In genomic region chr16:85675528-85675927, GRCh38 we compare ENCODE assay signal across 8 cellular contexts. TPM values are rescaled to one million over a fixed set of nuclear protein-coding genes. Genes with fewer than 3 reads are reported as not detected.
A peak's percentile ranks its signal among the peaks of the same experiment; 100 is the strongest.
DNase-seq lines count a peak whose midpoint lies in the region; ATAC-seq and TF ChIP-seq lines count a peak whose summit lies in the region.

No MANE protein-coding gene starts in this region.

- H3K9me3 ChIP-seq in AG04450 (ENCODE audit: control insufficient read depth, insufficient read depth, low read length) (peaks cover 3% of the 10 kb centered on the region; the same call in 1 of the 2 replicates), RWPE2 (ENCODE audit: severe bottlenecking) (no peaks in the 10 kb centered on the region)

- POLR2A ChIA-PET in AG04450 (lab: Yijun Ruan, JAX), result no interaction called here

- CTCF ChIA-PET in AG04450 (lab: Charles Lee), result interaction anchor here (0.6 to 2.1 kb wide), 10 partner anchors 10 to 125 kb away, joined by 3 to 10 read pairs (median 5); no protein-coding TSS in a partner anchor

- ATAC-seq in RWPE2 (ENCODE audit: low read depth), result peak; percentile 57
- no peak for ATAC-seq in HG02678 (IDR thresholded peaks at IDR 0.05; ENCODE audit: unreplicated experiment)

- peaks cover 50% of the 10 kb centered on the region for H3K36me3 Mint-ChIP-seq in T-helper 2 cell treated with Interferon-gamma antibody and Interleukin-4, amounts not matched to agents 5 μg/mL and 100 μg/mL, for 36 hours (ENCODE audit: low read depth)

- peaks cover 19% of the 10 kb centered on the region for H3K4me1 Mint-ChIP-seq in T-helper 2 cell treated with Interferon-gamma antibody and Interleukin-4, amounts not matched to agents 5 μg/mL and 100 μg/mL, for 36 hours (ENCODE audit: low read depth)

- no peak overlapping the region for H3K4me3 ChIP-seq in AG04450 (ENCODE audit: low read depth, low read length)
- no peak overlapping the region for H3K4me3 ChIP-seq in RWPE2 (ENCODE audit: severe bottlenecking)

- H3K9me3 Mint-ChIP-seq in T-helper 2 cell treated with Interferon-gamma antibody and Interleukin-4, amounts not matched to agents 5 μg/mL and 100 μg/mL, for 36 hours, result no peaks in the 10 kb centered on the region

- DNase-seq in AG04450 (ENCODE audit: low read depth, low spot score), result no peak
- no peak for DNase-seq in RWPE2 (ENCODE audit: low spot score)
- DNase-seq in fibroblast of the conjunctiva (ENCODE audit: low read depth), result peak; percentile 43
- no peak for DNase-seq in T-helper 2 cell treated with Interferon-gamma antibody and Interleukin-4, amounts not matched to agents 5 μg/mL and 100 μg/mL, for 36 hours (ENCODE audit: low spot score)
- DNase-seq in NCI-H774 (lab: John Stamatoyannopoulos, UW), result no peak
- no peak for DNase-seq in NK-92 (lab: John Stamatoyannopoulos, UW; ENCODE audit: unreplicated experiment)

- H3K27ac Mint-ChIP-seq in T-helper 2 cell treated with Interferon-gamma antibody and Interleukin-4, amounts not matched to agents 5 μg/mL and 100 μg/mL, for 36 hours, result no peak overlapping the region

- no peaks in the 10 kb centered on the region for H3K4me1 ChIP-seq in RWPE2 (ENCODE audit: insufficient read depth, poor library complexity, severe bottlenecking)

- H3K36me3 ChIP-seq in RWPE2 (ENCODE audit: low read depth), result peaks cover 100% of the 10 kb centered on the region

- H3K27me3 Mint-ChIP-seq in T-helper 2 cell treated with Interferon-gamma antibody and Interleukin-4, amounts not matched to agents 5 μg/mL and 100 μg/mL, for 36 hours (ENCODE audit: low read depth), result no peaks in the 10 kb centered on the region

- H3K27me3 ChIP-seq in AG04450 (ENCODE audit: control insufficient read depth, insufficient read depth, low read length) (no peaks in the 10 kb centered on the region), RWPE2 (ENCODE audit: insufficient read depth, poor library complexity, severe bottlenecking) (no peaks in the 10 kb centered on the region)

- H3K4me3 Mint-ChIP-seq in T-helper 2 cell treated with Interferon-gamma antibody and Interleukin-4, amounts not matched to agents 5 μg/mL and 100 μg/mL, for 36 hours, result no peak overlapping the region

- H3K27ac ChIP-seq in AG04450 (ENCODE audit: low read depth, low read length) (no peak overlapping the region), RWPE2 (ENCODE audit: poor library complexity, severe bottlenecking) (no peak overlapping the region)

- TF ChIP-seq CTCF in AG04450 (IDR thresholded peaks at IDR 0.05; ENCODE audit: low read depth, low read length) (peak; percentile 65), GM12873 (IDR thresholded peaks at IDR 0.05; ENCODE audit: insufficient read depth, low read depth, low read length, missing control alignments) (peak; percentile 41), RWPE2 (IDR thresholded peaks at IDR 0.05; ENCODE audit: poor library complexity, severe bottlenecking) (peak; percentile 61)

RNA-seq across cellular contexts. Expression of gene GINS2, which starts 13.2 kb away (rescaled TPM):
- 4.2 and 5.1 TPM in 2 replicates for polyA plus RNA-seq in AG04450 (2011; rRNA removed)
- 2.9 and 3.8 TPM in 2 replicates for polyA minus RNA-seq in AG04450 (2011; rRNA and poly(A)+ RNA removed)
